Comparison of ENCODE assay signal across 19 cellular contexts in genomic region chr2:1645761-1646476, GRCh38.
DNase-seq lines count a peak whose midpoint lies in the region; ATAC-seq and TF ChIP-seq lines count a peak whose summit lies in the region.
"Had no signal": no experiment of that assay in that cellular context is flagged by ENCODE, and none has a peak within 500 bp of the region (broad histone marks: within the 10 kb centered on the region; RNA-seq: fewer than 3 reads in every experiment).

No MANE protein-coding gene starts in this region.

- no peak for DNase-seq in left ventricle myocardium inferior
- DNase-seq in Right ventricle myocardium superior: no peak
- no peak for DNase-seq in glutamatergic neuron
- no peak for DNase-seq in omental fat pad (ENCODE audit: low spot score)
- no peak for DNase-seq in activated CD4-positive, alpha-beta memory T cell treated with anti-CD3 and anti-CD28 coated beads, Interleukin-2, amount 10 ng/mL, durations not matched to agents 7 days and 5 days
- DNase-seq in NOMO-1 treated with DMSO at 0.1 percent for 48 hours (lab: John Stamatoyannopoulos, UW; ENCODE audit: unreplicated experiment): no peak
- DNase-seq: activated CD4-positive, alpha-beta T cell treated with anti-CD3 and anti-CD28 coated beads, Interleukin-2, amount 10 ng/mL, durations not matched to agents 24 days and 14 days; activated naive CD4-positive, alpha-beta T cell treated with anti-CD3 and anti-CD28 coated beads for 36 hours; brain microvascular endothelial cell; erythroblast; gastrocnemius medialis; GM23248; NCI-H187 treated with DMSO at 0.1 percent for 48 hours; NCI-H446; RPMI8226 had no signal

- H3K36me3 ChIP-seq in left ventricle myocardium inferior: peaks cover 55% of the 10 kb centered on the region
- H3K36me3 ChIP-seq: gastrocnemius medialis had no signal

- peaks cover 21% of the 10 kb centered on the region for H3K4me1 Mint-ChIP-seq in glutamatergic neuron (ENCODE audit: low read depth, unreplicated experiment)
- H3K4me1 Mint-ChIP-seq in activated CD4-positive, alpha-beta memory T cell treated with anti-CD3 and anti-CD28 coated beads, Interleukin-2, amount 10 ng/mL, durations not matched to agents 7 days and 5 days: no peaks in the 10 kb centered on the region
- H3K4me1 Mint-ChIP-seq: activated CD4-positive, alpha-beta T cell treated with anti-CD3 and anti-CD28 coated beads, Interleukin-2, amount 10 ng/mL, durations not matched to agents 24 days and 14 days had no signal

- H3K27me3 Mint-ChIP-seq in glutamatergic neuron (ENCODE audit: unreplicated experiment): peaks cover 9% of the 10 kb centered on the region
- H3K27me3 Mint-ChIP-seq in activated CD4-positive, alpha-beta memory T cell treated with anti-CD3 and anti-CD28 coated beads, Interleukin-2, amount 10 ng/mL, durations not matched to agents 7 days and 5 days: no peaks in the 10 kb centered on the region
- H3K27me3 Mint-ChIP-seq: activated CD4-positive, alpha-beta T cell treated with anti-CD3 and anti-CD28 coated beads, Interleukin-2, amount 10 ng/mL, durations not matched to agents 24 days and 14 days; dendritic cell treated with granulocyte-macrophage colony-stimulating factor and Interleukin-4, amounts not matched to agents 40 ng/mL and 50 ng/mL, for 4 days had no signal

- no peak overlapping the region for H3K4me3 ChIP-seq in left ventricle myocardium inferior
- H3K4me3 ChIP-seq: gastrocnemius medialis, GM23248 had no signal

- no peaks in the 10 kb centered on the region for H3K9me3 ChIP-seq in left ventricle myocardium inferior (replicated peaks)
- H3K9me3 ChIP-seq: gastrocnemius medialis had no signal

- H3K27me3 ChIP-seq in left ventricle myocardium inferior (ENCODE audit: low read depth): no peaks in the 10 kb centered on the region
- H3K27me3 ChIP-seq: brain microvascular endothelial cell, gastrocnemius medialis had no signal

- intact Hi-C loops in left ventricle myocardium inferior (cut with micrococcal nuclease): no loop called here
- intact Hi-C loops in Right ventricle myocardium superior (cut with DNase I): no loop called here

- peaks cover 25% of the 10 kb centered on the region for H3K4me1 ChIP-seq in left ventricle myocardium inferior
- H3K4me1 ChIP-seq: gastrocnemius medialis had no signal

- peak overlapping the region; percentile 28 for H3K27ac Mint-ChIP-seq in glutamatergic neuron (ENCODE audit: unreplicated experiment)
- H3K27ac Mint-ChIP-seq in activated CD4-positive, alpha-beta memory T cell treated with anti-CD3 and anti-CD28 coated beads, Interleukin-2, amount 10 ng/mL, durations not matched to agents 7 days and 5 days: no peak overlapping the region
- H3K27ac Mint-ChIP-seq: activated CD4-positive, alpha-beta T cell treated with anti-CD3 and anti-CD28 coated beads, Interleukin-2, amount 10 ng/mL, durations not matched to agents 24 days and 14 days; activated naive CD4-positive, alpha-beta T cell treated with anti-CD3 and anti-CD28 coated beads for 36 hours; dendritic cell treated with granulocyte-macrophage colony-stimulating factor and Interleukin-4, amounts not matched to agents 40 ng/mL and 50 ng/mL, for 4 days had no signal

- ATAC-seq in Right ventricle myocardium superior (ENCODE audit: poor library complexity): no peak
- peak; percentile 50 for ATAC-seq in omental fat pad (ENCODE audit: low FRiP score)
- no peak for ATAC-seq in GM18511 (IDR thresholded peaks at IDR 0.05; ENCODE audit: unreplicated experiment)
- no peak for ATAC-seq in HG02610 (IDR thresholded peaks at IDR 0.05; ENCODE audit: unreplicated experiment)

- no peak overlapping the region for H3K4me3 Mint-ChIP-seq in glutamatergic neuron (ENCODE audit: unreplicated experiment)
- no peak overlapping the region for H3K4me3 Mint-ChIP-seq in activated CD4-positive, alpha-beta memory T cell treated with anti-CD3 and anti-CD28 coated beads, Interleukin-2, amount 10 ng/mL, durations not matched to agents 7 days and 5 days
- H3K4me3 Mint-ChIP-seq: activated CD4-positive, alpha-beta T cell treated with anti-CD3 and anti-CD28 coated beads, Interleukin-2, amount 10 ng/mL, durations not matched to agents 24 days and 14 days; activated naive CD4-positive, alpha-beta T cell treated with anti-CD3 and anti-CD28 coated beads for 36 hours; dendritic cell treated with granulocyte-macrophage colony-stimulating factor and Interleukin-4, amounts not matched to agents 40 ng/mL and 50 ng/mL, for 4 days had no signal

- peaks cover 13% of the 10 kb centered on the region for H3K9me3 Mint-ChIP-seq in glutamatergic neuron (ENCODE audit: unreplicated experiment)
- H3K9me3 Mint-ChIP-seq in activated CD4-positive, alpha-beta memory T cell treated with anti-CD3 and anti-CD28 coated beads, Interleukin-2, amount 10 ng/mL, durations not matched to agents 7 days and 5 days: no peaks in the 10 kb centered on the region
- H3K9me3 Mint-ChIP-seq: activated CD4-positive, alpha-beta T cell treated with anti-CD3 and anti-CD28 coated beads, Interleukin-2, amount 10 ng/mL, durations not matched to agents 24 days and 14 days; activated naive CD4-positive, alpha-beta T cell treated with anti-CD3 and anti-CD28 coated beads for 36 hours had no signal

- POLR2A ChIA-PET in activated CD4-positive, alpha-beta memory T cell treated with anti-CD3 and anti-CD28 coated beads, Interleukin-2, amount 10 ng/mL, durations not matched to agents 7 days and 5 days (lab: Charles Lee): no interaction called here

- TF ChIP-seq CTCF in left ventricle myocardium inferior (IDR thresholded peaks at IDR 0.05; ENCODE audit: borderline replicate concordance) (no peak), glutamatergic neuron (IDR thresholded peaks at IDR 0.05; ENCODE audit: partially characterized antibody, unreplicated experiment) (no peak), omental fat pad (IDR thresholded peaks at IDR 0.05) (no peak)

- CTCF ChIA-PET in activated CD4-positive, alpha-beta memory T cell treated with anti-CD3 and anti-CD28 coated beads, Interleukin-2, amount 10 ng/mL, durations not matched to agents 7 days and 5 days (lab: Charles Lee): no interaction called here

- peaks cover 22% of the 10 kb centered on the region for H3K36me3 Mint-ChIP-seq in glutamatergic neuron (ENCODE audit: unreplicated experiment)
- no peaks in the 10 kb centered on the region for H3K36me3 Mint-ChIP-seq in activated CD4-positive, alpha-beta memory T cell treated with anti-CD3 and anti-CD28 coated beads, Interleukin-2, amount 10 ng/mL, durations not matched to agents 7 days and 5 days (ENCODE audit: low read depth)

- peak overlapping the region; percentile 23 for H3K27ac ChIP-seq in left ventricle myocardium inferior (replicated peaks)
- H3K27ac ChIP-seq: brain microvascular endothelial cell, gastrocnemius medialis, GM23248, HL-60 had no signal
